1 cellular context compared by ENCODE assay signal in genomic region chr1:23573574-23574182, GRCh38.
TF ChIP-seq lines count a peak whose summit lies in the region.

No MANE protein-coding gene starts in this region.

TF ChIP-seq in K562, 482 proteins besides CTCF, POLR2A, EP300 and RAD21 (continued from another document):
- no peak for TF ChIP-seq MGA (IDR thresholded peaks at IDR 0.05)
- TF ChIP-seq, protein P1, sequence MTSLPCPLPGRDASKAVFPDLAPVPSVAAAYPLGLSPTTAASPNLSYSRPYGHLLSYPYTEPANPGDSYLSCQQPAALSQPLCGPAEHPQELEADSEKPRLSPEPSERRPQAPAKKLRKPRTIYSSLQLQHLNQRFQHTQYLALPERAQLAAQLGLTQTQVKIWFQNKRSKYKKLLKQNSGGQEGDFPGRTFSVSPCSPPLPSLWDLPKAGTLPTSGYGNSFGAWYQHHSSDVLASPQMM (CRISPR knock-in tag; IDR thresholded peaks at IDR 0.05) = no peak
- TF ChIP-seq ZNF77 (CRISPR knock-in tag; IDR thresholded peaks at IDR 0.05) = no peak
- no peak for TF ChIP-seq SIN3B (IDR thresholded peaks at IDR 0.05; ENCODE audit: low read depth)
- 0 out of 2 replicates have a peak, but pooled peaks have one; percentile 47 for TF ChIP-seq SMARCA5 (IDR thresholded peaks at IDR 0.05)
- TF ChIP-seq DNMT1 (IDR thresholded peaks at IDR 0.05) = no peak
- TF ChIP-seq, protein P2, sequence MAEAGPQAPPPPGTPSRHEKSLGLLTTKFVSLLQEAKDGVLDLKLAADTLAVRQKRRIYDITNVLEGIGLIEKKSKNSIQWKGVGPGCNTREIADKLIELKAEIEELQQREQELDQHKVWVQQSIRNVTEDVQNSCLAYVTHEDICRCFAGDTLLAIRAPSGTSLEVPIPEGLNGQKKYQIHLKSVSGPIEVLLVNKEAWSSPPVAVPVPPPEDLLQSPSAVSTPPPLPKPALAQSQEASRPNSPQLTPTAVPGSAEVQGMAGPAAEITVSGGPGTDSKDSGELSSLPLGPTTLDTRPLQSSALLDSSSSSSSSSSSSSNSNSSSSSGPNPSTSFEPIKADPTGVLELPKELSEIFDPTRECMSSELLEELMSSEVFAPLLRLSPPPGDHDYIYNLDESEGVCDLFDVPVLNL (CRISPR knock-in tag; IDR thresholded peaks at IDR 0.05; ENCODE audit: low read depth) = no peak
- peak; percentile 92 for TF ChIP-seq BCOR (IDR thresholded peaks at IDR 0.05)
- TF ChIP-seq HOXB6 (CRISPR knock-in tag; IDR thresholded peaks at IDR 0.05; ENCODE audit: borderline replicate concordance) = no peak
- no peak for TF ChIP-seq NR2F6 (CRISPR knock-in tag; IDR thresholded peaks at IDR 0.05)
- no peak for TF ChIP-seq MCM7 (IDR thresholded peaks at IDR 0.05)
- TF ChIP-seq RBM25 (IDR thresholded peaks at IDR 0.05; ENCODE audit: low read depth, low read length, severe bottlenecking) = peak; percentile 89
- TF ChIP-seq BRD4 (IDR thresholded peaks at IDR 0.05) = no peak
- TF ChIP-seq TCF7 (IDR thresholded peaks at IDR 0.05; ENCODE audit: borderline replicate concordance) = no peak
